Comparison of ENCODE assay signal across 8 cellular contexts in the genomic region with DNA sequence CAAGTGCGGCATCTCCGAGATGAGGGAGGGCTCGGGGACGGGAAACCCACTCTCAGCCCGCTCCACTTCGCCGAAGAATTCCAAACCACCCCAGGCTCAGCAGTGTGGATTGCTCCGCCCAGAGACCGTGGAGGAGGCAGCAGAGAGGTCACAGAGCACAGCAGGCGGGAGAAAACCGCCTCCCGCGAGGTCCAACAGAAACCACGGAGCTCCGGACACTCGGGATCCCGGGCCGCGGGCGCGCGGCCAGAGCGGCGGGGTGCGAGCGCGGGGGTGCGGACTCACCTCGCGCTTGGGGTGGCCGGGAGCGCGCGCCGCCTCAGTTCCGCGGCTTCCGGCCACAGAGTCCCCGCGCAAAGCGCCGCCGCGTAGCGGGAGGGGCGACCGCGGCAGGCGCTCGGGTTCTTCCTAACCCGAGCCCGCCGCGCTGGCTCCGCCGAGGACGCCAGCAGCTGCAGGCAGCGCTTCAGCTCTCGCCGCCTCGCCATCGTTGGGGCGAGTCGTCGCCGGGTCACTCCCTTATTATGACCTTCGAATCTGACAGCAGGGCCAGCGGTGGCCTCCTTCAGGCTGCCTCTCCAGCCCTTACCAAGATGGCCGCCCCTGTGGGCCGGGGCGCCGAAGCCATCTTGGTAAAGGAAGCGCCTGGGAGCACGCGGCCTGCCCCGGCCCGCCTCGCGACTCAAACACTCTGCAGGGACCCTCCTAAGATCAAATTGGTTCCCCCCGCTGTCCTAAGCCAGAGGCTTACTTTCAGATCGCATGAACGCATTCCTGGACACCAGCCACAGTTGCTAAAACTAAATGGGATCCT. TPM values are rescaled to one million over a fixed set of nuclear protein-coding genes. Genes with fewer than 3 reads are reported as not detected.
A peak's percentile ranks its signal among the peaks of the same experiment; 100 is the strongest.
DNase-seq lines count a peak whose midpoint lies in the region; ATAC-seq and TF ChIP-seq lines count a peak whose summit lies in the region.

A gene (minus strand): TSS at position 106 of the 814 bp plus-strand sequence. CDS start 20,323 bp downstream, outside the sequence.

- H2BK12ac ChIP-seq in mesenchymal stem cell (ENCODE audit: low read length in 2 of 2): peak within 1 kb of the TSS in 1 of 2 experiments; percentile 84

- TF ChIP-seq CTCF in CD8-positive, alpha-beta T cell (IDR thresholded peaks at IDR 0.05): no peak

- peaks cover 4% of the 10 kb centered on the region for H3K79me1 ChIP-seq in mesenchymal stem cell (replicated peaks; ENCODE audit: low read length, poor library complexity, severe bottlenecking)

- H3K4me1 Mint-ChIP-seq in CD8-positive, alpha-beta T cell (ENCODE audit: low read depth): peaks cover 46% of the 10 kb centered on the region

- WGBS in mesenchymal stem cell: 6% methylated on average over 53 of the region's 82 CpGs

- H2AK5ac ChIP-seq in mesenchymal stem cell (ENCODE audit: low read length, severe bottlenecking): no peak within 1 kb of the TSS

- H4K91ac ChIP-seq in mesenchymal stem cell (ENCODE audit: low read length): peak within 1 kb of the TSS; percentile 99

- peak within 1 kb of the TSS in 1 of 2 experiments; percentile 95 for H3K14ac ChIP-seq in mesenchymal stem cell (ENCODE audit: low read length in 2 of 2)

- peak; percentile 90 for ATAC-seq in CD8-positive, alpha-beta T cell
- ATAC-seq in GM19455 (IDR thresholded peaks at IDR 0.05; ENCODE audit: unreplicated experiment): peak; percentile 86

- DNase-seq in CD8-positive, alpha-beta T cell: peak; percentile 47 to 89 (median 68)
- peak; percentile 90 for DNase-seq in HK-2 (ENCODE audit: unreplicated experiment)
- DNase-seq in NCI-H82 treated with DMSO at 0.1 percent for 48 hours (lab: John Stamatoyannopoulos, UW; ENCODE audit: unreplicated experiment): peak; percentile 68
- peak; percentile 35 to 52 for DNase-seq in activated CD8-positive, alpha-beta memory T cell treated with anti-CD3 and anti-CD28 coated beads for 1 hour (ENCODE audit: extremely low read depth in 1 of 2, low read depth in 1 of 2)
- peak; percentile 54 for DNase-seq in effector CD8-positive, alpha-beta T cell (lab: John Stamatoyannopoulos, UW)
- DNase-seq in mesenchymal stem cell: peak; percentile 93
- DNase-seq in stimulated activated CD8-positive, alpha-beta memory T cell treated with anti-CD3 and anti-CD28 coated beads, Interleukin-12 subunit alpha, Interleukin-12 subunit beta, amount 100 ng/mL, for 1 hour (ENCODE audit: low read depth): peak; percentile 47

- peak within 1 kb of the TSS; percentile 96 for H3K9ac ChIP-seq in mesenchymal stem cell (ENCODE audit: low read length)

- POLR2A ChIA-PET in CD8-positive, alpha-beta T cell (lab: Charles Lee): interaction anchor here (1.0 to 1.5 kb wide), 4 partner anchors 10 to 131 kb away, joined by 3 to 13 read pairs (median 4); a partner anchor contains a TSS

- H3K4me2 ChIP-seq in mesenchymal stem cell (ENCODE audit: low read length, poor library complexity, severe bottlenecking): peak within 1 kb of the TSS; percentile 82

- H2BK15ac ChIP-seq in mesenchymal stem cell (ENCODE audit: low read depth, poor library complexity, severe bottlenecking): peak within 1 kb of the TSS; percentile 88

- peak within 1 kb of the TSS in 1 of 2 experiments; percentile 41 for H3K23ac ChIP-seq in mesenchymal stem cell (ENCODE audit: low read length in 2 of 2)

- no peaks in the 10 kb centered on the region for H3K9me3 Mint-ChIP-seq in CD8-positive, alpha-beta T cell

- peak within 1 kb of the TSS; percentile 97 for H3K18ac ChIP-seq in mesenchymal stem cell (ENCODE audit: low read depth in 1 of 2, low read length in 2 of 2)

- peak within 1 kb of the TSS; percentile 98 for H3K4ac ChIP-seq in mesenchymal stem cell (ENCODE audit: low read depth in 1 of 2, low read length in 2 of 2)

- peak within 1 kb of the TSS; percentile 57 for H2BK120ac ChIP-seq in mesenchymal stem cell (ENCODE audit: low read depth, low read length)

- CTCF ChIA-PET in CD8-positive, alpha-beta T cell (lab: Charles Lee): interaction anchor here (1.1 kb wide), 1 partner anchor 74 kb away, joined by 5 read pairs; a partner anchor contains a TSS

- H3K36me3 Mint-ChIP-seq in CD8-positive, alpha-beta T cell: peaks cover 9% of the 10 kb centered on the region

- H4K8ac ChIP-seq in mesenchymal stem cell (ENCODE audit: low read length): peak within 1 kb of the TSS; percentile 99

- intact Hi-C loops in CD8-positive, alpha-beta T cell (cut with DNase I, micrococcal nuclease): loop anchor here (1.0 to 5.0 kb wide), 5 partner anchors 74 to 402 kb away; a partner anchor contains a TSS

- peak within 1 kb of the TSS; percentile 96 for H3K27ac Mint-ChIP-seq in CD8-positive, alpha-beta T cell

- no peaks in the 10 kb centered on the region for H3K27me3 ChIP-seq in CD8-positive, alpha-beta T cell (ENCODE audit: insufficient read depth, low read length)
- no peaks in the 10 kb centered on the region for H3K27me3 ChIP-seq in mesenchymal stem cell (ENCODE audit: control insufficient read depth in 1 of 2, insufficient read depth in 1 of 2, low read length in 2 of 2)

- peak within 1 kb of the TSS; percentile 99 for H2BK5ac ChIP-seq in mesenchymal stem cell (ENCODE audit: low read depth, low read length, poor library complexity, severe bottlenecking)

- H3K27ac ChIP-seq in CD8-positive, alpha-beta T cell (ENCODE audit: low read depth, low read length): peak within 1 kb of the TSS; percentile 68
- peak within 1 kb of the TSS; percentile 95 for H3K27ac ChIP-seq in mesenchymal stem cell (ENCODE audit: low read length, poor library complexity, severe bottlenecking)

- H3K4me1 ChIP-seq in CD8-positive, alpha-beta T cell (ENCODE audit: insufficient read depth, low read length): peaks cover 21% of the 10 kb centered on the region
- H3K4me1 ChIP-seq in mesenchymal stem cell (ENCODE audit: control insufficient read depth, insufficient read depth, low read depth, low read length): peaks cover 4% of the 10 kb centered on the region

- H3K9me3 ChIP-seq in CD8-positive, alpha-beta T cell (ENCODE audit: low read length): no peaks in the 10 kb centered on the region
- H3K9me3 ChIP-seq in mesenchymal stem cell (ENCODE audit: control insufficient read depth, low read length): no peaks in the 10 kb centered on the region

- H3K27me3 Mint-ChIP-seq in CD8-positive, alpha-beta T cell (ENCODE audit: low read depth): no peaks in the 10 kb centered on the region

- peak within 1 kb of the TSS; percentile 95 for H3K4me3 ChIP-seq in CD8-positive, alpha-beta T cell (ENCODE audit: low read depth, low read length)
- H3K4me3 ChIP-seq in mesenchymal stem cell (ENCODE audit: insufficient read depth in 1 of 2, low read depth in 1 of 2, low read length in 2 of 2): peak within 1 kb of the TSS; percentile 74 to 94

- peak within 1 kb of the TSS; percentile 89 for H2AFZ ChIP-seq in mesenchymal stem cell (ENCODE audit: low read depth, low read length)

- H3K36me3 ChIP-seq in CD8-positive, alpha-beta T cell (ENCODE audit: insufficient read depth, low read length): no peaks in the 10 kb centered on the region
- H3K36me3 ChIP-seq in mesenchymal stem cell (ENCODE audit: control insufficient read depth in 1 of 2, insufficient read depth in 2 of 2, low read depth in 1 of 2, low read length in 2 of 2): peaks cover 0 to 7% of the 10 kb centered on the region in 2 experiments

- peak within 1 kb of the TSS; percentile 98 for H3K4me3 Mint-ChIP-seq in CD8-positive, alpha-beta T cell

RNA-seq across cellular contexts. Expression of the gene that starts here (rescaled TPM):
- total RNA-seq in CD8-positive, alpha-beta T cell: 1 to 10 TPM in 1 of 2 experiments, under 1 TPM in 1; 0.81 to 2.8 TPM
- 4.7 TPM for polyA plus RNA-seq in mesenchymal stem cell (2013, experiment 1 of 2)
- 4.9 TPM for polyA plus RNA-seq in mesenchymal stem cell (2013, experiment 2 of 2)

Comparison
In these comparisons a context has a peak if more than half of its experiments do, and no peak if none do; other contexts are left out.
1. Peak in every context shown above with its lines: DNase-seq, ATAC-seq, H3K4me3 ChIP-seq and H3K27ac ChIP-seq.